1 cellular context compared by ENCODE assay signal in the genomic region with DNA sequence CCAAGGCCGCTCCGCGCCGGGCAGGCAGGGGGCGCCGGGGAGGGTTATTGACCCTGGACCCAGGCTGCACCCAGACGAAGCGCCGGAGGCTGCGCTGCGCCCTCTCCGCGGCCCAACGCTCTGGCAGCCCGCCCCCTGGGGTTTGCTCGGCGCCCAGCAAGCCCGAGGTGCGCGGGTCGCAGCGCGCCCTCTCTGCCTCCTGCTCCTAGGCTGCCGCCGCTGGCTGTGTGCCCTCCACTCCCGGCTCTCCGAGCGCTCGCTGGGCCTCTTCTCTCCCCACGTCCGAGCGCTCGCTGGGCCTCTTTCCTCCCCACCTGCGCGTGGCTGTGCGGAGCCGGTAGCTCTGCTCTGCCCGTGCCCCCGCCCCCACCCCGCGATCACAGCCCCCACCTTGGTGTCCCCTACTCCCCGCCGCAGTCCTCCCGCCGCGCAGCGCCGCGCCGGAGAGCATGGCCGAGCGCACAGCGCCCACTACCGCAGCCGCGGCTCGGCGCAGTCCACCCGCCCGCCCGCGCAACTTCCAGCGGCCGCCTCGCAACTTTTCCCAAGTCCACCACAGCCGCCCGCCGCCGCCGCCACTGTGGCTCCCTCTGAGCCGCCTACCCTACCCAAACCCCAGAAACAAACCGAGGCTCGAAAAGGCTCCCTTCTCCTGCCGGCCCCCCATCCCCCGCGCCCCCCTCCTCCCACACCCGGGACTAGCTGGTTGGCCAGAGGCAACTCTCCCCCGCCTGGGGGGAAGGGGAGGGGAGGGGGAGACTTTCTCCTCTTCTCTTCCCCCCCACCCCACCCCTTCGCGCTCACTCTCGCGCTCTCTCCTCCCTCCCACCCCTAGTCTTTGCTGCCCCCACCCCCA.
A peak's percentile ranks its signal among the peaks of the same experiment; 100 is the strongest.
TF ChIP-seq lines count a peak whose summit lies in the region.

No MANE protein-coding gene starts in this region.

TF ChIP-seq in IMR-90, 13 proteins besides CTCF, POLR2A, EP300 and RAD21:
- TF ChIP-seq, protein P1, sequence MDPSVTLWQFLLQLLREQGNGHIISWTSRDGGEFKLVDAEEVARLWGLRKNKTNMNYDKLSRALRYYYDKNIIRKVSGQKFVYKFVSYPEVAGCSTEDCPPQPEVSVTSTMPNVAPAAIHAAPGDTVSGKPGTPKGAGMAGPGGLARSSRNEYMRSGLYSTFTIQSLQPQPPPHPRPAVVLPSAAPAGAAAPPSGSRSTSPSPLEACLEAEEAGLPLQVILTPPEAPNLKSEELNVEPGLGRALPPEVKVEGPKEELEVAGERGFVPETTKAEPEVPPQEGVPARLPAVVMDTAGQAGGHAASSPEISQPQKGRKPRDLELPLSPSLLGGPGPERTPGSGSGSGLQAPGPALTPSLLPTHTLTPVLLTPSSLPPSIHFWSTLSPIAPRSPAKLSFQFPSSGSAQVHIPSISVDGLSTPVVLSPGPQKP (IDR thresholded peaks at IDR 0.05; ENCODE audit: borderline replicate concordance, low read depth, low read length), result no peak
- TF ChIP-seq MAZ (IDR thresholded peaks at IDR 0.05; ENCODE audit: borderline replicate concordance, low read depth, low read length), result peak; percentile 64; the same call in 1 of the 2 replicates
- TF ChIP-seq SMC3 (IDR thresholded peaks at IDR 0.05; ENCODE audit: low read depth, low read length), result peak; percentile 29
